In genomic region chr5:16551628-16552027, GRCh38 we compare ENCODE assay signal across 27 cellular contexts.
"Had no signal": no experiment of that assay in that cellular context is flagged by ENCODE, and none has a peak within 500 bp of the region (broad histone marks: within the 10 kb centered on the region; RNA-seq: fewer than 3 reads in every experiment).

No MANE protein-coding gene starts in this region.

- DNase-seq: activated CD4-positive, alpha-beta T cell treated with anti-CD3 and anti-CD28 coated beads for 4 hours; activated CD4-positive, alpha-beta T cell treated with anti-CD3 and anti-CD28 coated beads, Interleukin-2, amount 50 U/mL, for 48 hours; activated CD4-positive, CD25-positive, alpha-beta regulatory T cell; activated gamma-delta T cell; activated naive CD8-positive, alpha-beta T cell treated with anti-CD3 and anti-CD28 coated beads for 36 hours; activated T-cell treated with anti-CD3 and anti-CD28 coated beads, Interleukin-2, amount 50 U/mL, for 72 hours; cortex of kidney; erythroblast; foreskin keratinocyte; glutamatergic neuron; immature natural killer cell; kidney glomerular epithelial cell; left ventricle myocardium superior; mammary epithelial cell; ovary; stimulated activated CD4-positive, alpha-beta T cell treated with anti-CD3 and anti-CD28 coated beads, Interleukin-12 subunit alpha, Interleukin-12 subunit beta, amount 100 ng/mL, for 4 hours; stomach; testis; trophoblast cell; uterus had no signal

- H3K9me3 ChIP-seq: breast epithelium, neutrophil, ovary, prostate gland, right atrium auricular region, stomach, testis, uterus had no signal

- H3K36me3 ChIP-seq: breast epithelium, neutrophil, ovary, prostate gland, right atrium auricular region, stomach, uterus had no signal

- ATAC-seq: activated T-cell treated with anti-CD3 and anti-CD28 coated beads, Interleukin-2, amount 50 U/mL, for 72 hours; foreskin keratinocyte; left ventricle myocardium superior; natural killer cell treated with Interleukin-12 subunit alpha and Interleukin-12 subunit beta and Interleukin-15 and Interleukin-18, amount 100 ng/mL, for 72 hours had no signal

- H3K27me3 Mint-ChIP-seq: activated naive CD8-positive, alpha-beta T cell treated with anti-CD3 and anti-CD28 coated beads for 36 hours had no signal

- H3K9me3 Mint-ChIP-seq: activated naive CD8-positive, alpha-beta T cell treated with anti-CD3 and anti-CD28 coated beads for 36 hours; activated T-cell treated with anti-CD3 and anti-CD28 coated beads, Interleukin-2, amount 50 U/mL, for 72 hours; natural killer cell treated with Interleukin-12 subunit alpha and Interleukin-12 subunit beta and Interleukin-15 and Interleukin-18, amount 100 ng/mL, for 72 hours had no signal

- H3K4me1 ChIP-seq: breast epithelium, testis, uterus had no signal

- H3K4me3 Mint-ChIP-seq: activated naive CD8-positive, alpha-beta T cell treated with anti-CD3 and anti-CD28 coated beads for 36 hours; activated T-cell treated with anti-CD3 and anti-CD28 coated beads, Interleukin-2, amount 50 U/mL, for 72 hours; immature natural killer cell; mesothelial cell of epicardium; natural killer cell treated with Interleukin-12 subunit alpha and Interleukin-12 subunit beta and Interleukin-15 and Interleukin-18, amount 100 ng/mL, for 72 hours had no signal

- H3K4me3 ChIP-seq: breast epithelium, hepatocyte, ovary, prostate gland, right atrium auricular region, stomach, testis, uterus had no signal

- H3K36me3 Mint-ChIP-seq: immature natural killer cell; mesothelial cell of epicardium; natural killer cell treated with Interleukin-12 subunit alpha and Interleukin-12 subunit beta and Interleukin-15 and Interleukin-18, amount 100 ng/mL, for 72 hours had no signal

- H3K4me1 Mint-ChIP-seq: immature natural killer cell had no signal

- H3K27ac Mint-ChIP-seq: activated naive CD8-positive, alpha-beta T cell treated with anti-CD3 and anti-CD28 coated beads for 36 hours; activated T-cell treated with anti-CD3 and anti-CD28 coated beads, Interleukin-2, amount 50 U/mL, for 72 hours; immature natural killer cell; mesothelial cell of epicardium; natural killer cell treated with Interleukin-12 subunit alpha and Interleukin-12 subunit beta and Interleukin-15 and Interleukin-18, amount 100 ng/mL, for 72 hours had no signal

- H3K27ac ChIP-seq: breast epithelium, foreskin keratinocyte, hepatocyte, neutrophil, ovary, prostate gland, stomach, testis, uterus had no signal

- H3K27me3 ChIP-seq: breast epithelium, foreskin keratinocyte, hepatocyte, neutrophil, ovary, right atrium auricular region, stomach, testis, uterus had no signal
